In the genomic region with DNA sequence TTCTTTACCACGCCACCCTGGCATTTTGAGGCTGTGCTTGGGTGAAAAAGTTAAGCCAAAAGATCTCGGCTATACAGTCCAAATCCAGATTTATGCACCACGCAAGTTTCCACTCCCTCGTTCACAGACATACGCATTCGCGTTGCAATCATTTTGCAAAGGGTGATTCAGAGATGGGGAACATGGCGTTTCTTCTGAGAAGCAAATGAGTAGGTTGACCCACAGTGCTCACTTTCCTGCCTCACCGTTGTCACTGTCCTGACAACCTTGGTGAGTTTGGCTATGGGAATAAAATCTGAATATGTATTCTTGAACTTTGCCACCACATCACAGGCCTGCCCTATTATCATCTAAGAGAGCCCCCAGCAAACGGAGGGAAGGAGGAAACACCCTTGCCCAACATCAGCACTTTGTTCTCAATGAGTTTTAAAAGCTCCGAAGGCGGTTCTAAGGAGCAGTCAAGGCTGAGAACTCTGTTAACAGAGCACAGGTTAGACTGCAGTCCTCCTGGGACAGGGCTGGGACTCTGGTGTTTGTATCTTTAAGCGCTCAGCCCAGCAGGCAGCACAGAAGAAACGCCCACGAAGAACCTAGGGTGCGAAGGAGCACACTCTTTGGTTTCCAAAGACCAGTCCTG, we compare ENCODE assay signal across 19 cellular contexts.
A peak's percentile ranks its signal among the peaks of the same experiment; 100 is the strongest.
DNase-seq lines count a peak whose midpoint lies in the region; ATAC-seq lines count a peak whose summit lies in the region.
"Had no signal": no experiment of that assay in that cellular context is flagged by ENCODE, and none has a peak within 500 bp of the region (broad histone marks: within the 10 kb centered on the region; RNA-seq: fewer than 3 reads in every experiment).

No MANE protein-coding gene starts in this region.

- no peaks in the 10 kb centered on the region for H3K36me3 ChIP-seq in CD8-positive, alpha-beta memory T cell (ENCODE audit: insufficient read depth, low read length)
- H3K36me3 ChIP-seq: esophagus muscularis mucosa, HAP-1, left ventricle myocardium inferior, pancreas, upper lobe of right lung had no signal

- H3K9me3 ChIP-seq in CD8-positive, alpha-beta memory T cell (ENCODE audit: low read length): no peaks in the 10 kb centered on the region
- H3K9me3 ChIP-seq: esophagus muscularis mucosa, HAP-1, left ventricle myocardium inferior, pancreas, upper lobe of right lung had no signal

- intact Hi-C loops in left ventricle myocardium superior (cut with micrococcal nuclease): no loop called here

- no peak overlapping the region for H3K4me3 ChIP-seq in CD8-positive, alpha-beta memory T cell (ENCODE audit: low read length)
- H3K4me3 ChIP-seq: BLaER1 treated with 17β-estradiol and CSF1 and Interleukin-3, amounts not matched to agents 10 nM and 100 nM; esophagus muscularis mucosa; HAP-1; left ventricle myocardium inferior; pancreas; SK-N-MC; upper lobe of right lung had no signal

- peak; percentile 55 for ATAC-seq in activated CD4-positive, CD25-positive, alpha-beta regulatory T cell treated with anti-CD3 and anti-CD28 coated beads, Interleukin-2, amount 50 U/mL, for 24 hours
- peak; percentile 74 for ATAC-seq in activated T-helper 17 cell treated with anti-CD3 and anti-CD28 coated beads, Interleukin-2, amount 50 U/mL, for 72 hours (replicated peaks)
- ATAC-seq in naive thymus-derived CD8-positive, alpha-beta T cell: peak; percentile 43 to 57
- ATAC-seq in GM18867 (IDR thresholded peaks at IDR 0.05; ENCODE audit: unreplicated experiment): no peak
- ATAC-seq in left ventricle myocardium superior: no peak
- ATAC-seq: Panc1, pancreas, upper lobe of right lung had no signal

- no peaks in the 10 kb centered on the region for H3K9me3 Mint-ChIP-seq in CD8-positive, alpha-beta memory T cell
- H3K9me3 Mint-ChIP-seq in activated T-helper 17 cell treated with anti-CD3 and anti-CD28 coated beads, Interleukin-2, amount 50 U/mL, for 72 hours: no peaks in the 10 kb centered on the region
- H3K9me3 Mint-ChIP-seq in naive thymus-derived CD8-positive, alpha-beta T cell: no peaks in the 10 kb centered on the region

- no peak overlapping the region for H3K27ac ChIP-seq in CD8-positive, alpha-beta memory T cell (ENCODE audit: low read depth, low read length)
- H3K27ac ChIP-seq: esophagus muscularis mucosa, left ventricle myocardium inferior, pancreas, SK-N-MC, upper lobe of right lung had no signal

- no peak for DNase-seq in activated CD4-positive, CD25-positive, alpha-beta regulatory T cell treated with anti-CD3 and anti-CD28 coated beads, Interleukin-2, amount 50 U/mL, for 72 hours
- DNase-seq in CD8-positive, alpha-beta memory T cell: no peak
- DNase-seq in naive thymus-derived CD8-positive, alpha-beta T cell: no peak
- DNase-seq in NCI-H2029 treated with DMSO at 0.1 percent for 48 hours (lab: John Stamatoyannopoulos, UW) (no peak), left ventricle myocardium superior (no peak)
- DNase-seq: activated CD8-positive, alpha-beta memory T cell treated with anti-CD3 and anti-CD28 coated beads for 24 hours; DMS79; left ventricle myocardium inferior; NCI-H1436; pancreas; upper lobe of right lung had no signal

- peaks cover 70 to 83% (median 79%) of the 10 kb centered on the region in 3 donors for H3K4me1 Mint-ChIP-seq in CD8-positive, alpha-beta memory T cell
- H3K4me1 Mint-ChIP-seq in activated T-helper 17 cell treated with anti-CD3 and anti-CD28 coated beads, Interleukin-2, amount 50 U/mL, for 72 hours: peaks cover 56% of the 10 kb centered on the region
- peaks cover 49 to 83% (median 79%) of the 10 kb centered on the region in 4 donors for H3K4me1 Mint-ChIP-seq in naive thymus-derived CD8-positive, alpha-beta T cell

- H3K4me3 Mint-ChIP-seq in CD8-positive, alpha-beta memory T cell: peak overlapping the region in 6 of 7 donors; percentile 28 to 80 (median 50)
- H3K4me3 Mint-ChIP-seq in activated T-helper 17 cell treated with anti-CD3 and anti-CD28 coated beads, Interleukin-2, amount 50 U/mL, for 72 hours: peak overlapping the region; percentile 91
- peak overlapping the region; percentile 34 to 71 (median 60) for H3K4me3 Mint-ChIP-seq in naive thymus-derived CD8-positive, alpha-beta T cell

- peaks cover 0 to 1% of the 10 kb centered on the region in 2 donors for H3K27me3 Mint-ChIP-seq in CD8-positive, alpha-beta memory T cell
- no peaks in the 10 kb centered on the region for H3K27me3 Mint-ChIP-seq in activated T-helper 17 cell treated with anti-CD3 and anti-CD28 coated beads, Interleukin-2, amount 50 U/mL, for 72 hours
- no peaks in the 10 kb centered on the region for H3K27me3 Mint-ChIP-seq in naive thymus-derived CD8-positive, alpha-beta T cell

- CTCF ChIA-PET in CD8-positive, alpha-beta memory T cell (lab: Charles Lee): no interaction called here

- peak overlapping the region in 7 of 8 donors; percentile 19 to 77 (median 46) for H3K27ac Mint-ChIP-seq in CD8-positive, alpha-beta memory T cell
- peak overlapping the region; percentile 97 for H3K27ac Mint-ChIP-seq in activated T-helper 17 cell treated with anti-CD3 and anti-CD28 coated beads, Interleukin-2, amount 50 U/mL, for 72 hours
- H3K27ac Mint-ChIP-seq in naive thymus-derived CD8-positive, alpha-beta T cell: peak overlapping the region; percentile 1 to 86 (median 67)

- H3K27me3 ChIP-seq in CD8-positive, alpha-beta memory T cell (ENCODE audit: insufficient read depth, low read length, poor library complexity, severe bottlenecking): no peaks in the 10 kb centered on the region
- H3K27me3 ChIP-seq: BLaER1 treated with 17β-estradiol and CSF1 and Interleukin-3, amounts not matched to agents 10 nM and 100 nM; pancreas; upper lobe of right lung had no signal

- H3K4me1 ChIP-seq in CD8-positive, alpha-beta memory T cell (ENCODE audit: insufficient read depth, low read length): peaks cover 64% of the 10 kb centered on the region
- H3K4me1 ChIP-seq: esophagus muscularis mucosa, HAP-1, left ventricle myocardium inferior, pancreas had no signal

- peaks cover 10 to 54% (median 26%) of the 10 kb centered on the region in 3 donors for H3K36me3 Mint-ChIP-seq in CD8-positive, alpha-beta memory T cell
- H3K36me3 Mint-ChIP-seq in activated T-helper 17 cell treated with anti-CD3 and anti-CD28 coated beads, Interleukin-2, amount 50 U/mL, for 72 hours (ENCODE audit: low read depth): peaks cover 12% of the 10 kb centered on the region
- peaks cover 0 to 32% (median 4%) of the 10 kb centered on the region in 3 donors for H3K36me3 Mint-ChIP-seq in naive thymus-derived CD8-positive, alpha-beta T cell

- POLR2A ChIA-PET in CD8-positive, alpha-beta memory T cell (lab: Charles Lee): no interaction called here
- POLR2A ChIA-PET in naive thymus-derived CD8-positive, alpha-beta T cell (lab: Charles Lee): interaction anchor here (1.1 to 1.3 kb wide), 2 partner anchors 9 to 11 kb away, joined by 3 to 4 read pairs; no protein-coding TSS in a partner anchor

Comparison
In these comparisons a context has a peak if more than half of its experiments do, and no peak if none do; other contexts are left out.
1. ATAC-seq: peak in activated CD4-positive, CD25-positive, alpha-beta regulatory T cell treated with anti-CD3 and anti-CD28 coated beads, Interleukin-2, amount 50 U/mL, for 24 hours (2 of 2), activated T-helper 17 cell treated with anti-CD3 and anti-CD28 coated beads, Interleukin-2, amount 50 U/mL, for 72 hours (single experiment) and naive thymus-derived CD8-positive, alpha-beta T cell (2 of 2); none in GM18867 (single experiment) and left ventricle myocardium superior (single experiment).
2. H3K27ac Mint-ChIP-seq: peak in every context shown above with its lines; median percentile 97 in activated T-helper 17 cell treated with anti-CD3 and anti-CD28 coated beads, Interleukin-2, amount 50 U/mL, for 72 hours; 67 in naive thymus-derived CD8-positive, alpha-beta T cell; 46 in CD8-positive, alpha-beta memory T cell.
3. Peak in every context shown above with its lines, with median percentiles within 50 percentile points of each other: H3K4me3 Mint-ChIP-seq.